Comparison of ENCODE assay signal across 8 cellular contexts in genomic region chrX:48945517-48946348, GRCh38. TPM values are rescaled to one million over a fixed set of nuclear protein-coding genes. Genes with fewer than 3 reads are reported as not detected.
A peak's percentile ranks its signal among the peaks of the same experiment; 100 is the strongest.
DNase-seq lines count a peak whose midpoint lies in the region; ATAC-seq, FAIRE-seq and TF ChIP-seq lines count a peak whose summit lies in the region.

No MANE protein-coding gene starts in this region.

- DNase-seq in CD8-positive, alpha-beta T cell: peak in 6 of 7 experiments; percentile 10 to 78 (median 58)
- DNase-seq in GM19239 (ENCODE audit: insufficient read length, low spot score): no peak
- DNase-seq in OCI-LY7 (ENCODE audit: low spot score): peak; percentile 53
- DNase-seq in head of caudate nucleus: peak; percentile 4 to 70 (median 48)
- DNase-seq in retinal pigment epithelial cell (ENCODE audit: low read depth): no peak
- DNase-seq in posterior vena cava (ENCODE audit: low spot score): no peak

- peak; percentile 89 for FAIRE-seq in GM19239 (lab: Jason Lieb, UNC)

- peaks cover 29% of the 10 kb centered on the region; the same call in 1 of the 2 replicates for H3K79me2 ChIP-seq in OCI-LY7 (ENCODE audit: insufficient read depth, low read depth, low read length)

- no peaks in the 10 kb centered on the region for H4K20me1 ChIP-seq in OCI-LY7 (ENCODE audit: insufficient read depth, low read length)

- H3K9me2 ChIP-seq in OCI-LY7 (ENCODE audit: insufficient read depth, low read length): no peaks in the 10 kb centered on the region

- no peaks in the 10 kb centered on the region for H3K27me3 Mint-ChIP-seq in CD8-positive, alpha-beta T cell (ENCODE audit: low read depth)
- no peaks in the 10 kb centered on the region for H3K27me3 Mint-ChIP-seq in activated naive CD4-positive, alpha-beta T cell treated with anti-CD3 and anti-CD28 coated beads, Interleukin-2, amount 50 U/mL, for 24 hours

- intact Hi-C loops in CD8-positive, alpha-beta T cell (cut with DNase I, micrococcal nuclease): loop anchor here (1.0 to 5.0 kb wide), 6 partner anchors 28 to 297 kb away; partner anchors contain the start of gene SLC35A2 (in 1 of the 2)
- intact Hi-C loops in OCI-LY7 (cut with micrococcal nuclease; ENCODE audit: unreplicated experiment) (loop anchor here (1.0 kb wide), 1 partner anchor 28 kb away; no protein-coding TSS in a partner anchor), head of caudate nucleus (cut with DNase I) (no loop called here), posterior vena cava (cut with DNase I) (no loop called here)

- H3K9me3 ChIP-seq in CD8-positive, alpha-beta T cell (ENCODE audit: low read length): no peaks in the 10 kb centered on the region
- no peaks in the 10 kb centered on the region for H3K9me3 ChIP-seq in OCI-LY7 (ENCODE audit: low read length)

- no peak overlapping the region for H2AFZ ChIP-seq in OCI-LY7 (ENCODE audit: low read length)

- no peaks in the 10 kb centered on the region for H3K9me3 Mint-ChIP-seq in CD8-positive, alpha-beta T cell
- H3K9me3 Mint-ChIP-seq in activated naive CD4-positive, alpha-beta T cell treated with anti-CD3 and anti-CD28 coated beads, Interleukin-2, amount 50 U/mL, for 24 hours: no peaks in the 10 kb centered on the region

- H3K36me3 Mint-ChIP-seq in CD8-positive, alpha-beta T cell: peaks cover 29% of the 10 kb centered on the region
- H3K36me3 Mint-ChIP-seq in activated naive CD4-positive, alpha-beta T cell treated with anti-CD3 and anti-CD28 coated beads, Interleukin-2, amount 50 U/mL, for 24 hours: peaks cover 5% of the 10 kb centered on the region

- H3K4me3 ChIP-seq in CD8-positive, alpha-beta T cell (ENCODE audit: low read depth, low read length): no peak overlapping the region
- H3K4me3 ChIP-seq in OCI-LY7 (ENCODE audit: low read depth, low read length, poor library complexity, severe bottlenecking): no peak overlapping the region
- no peak overlapping the region for H3K4me3 ChIP-seq in retinal pigment epithelial cell (ENCODE audit: low read length)

- BruUV-seq in OCI-LY7 (replicated peaks; lab: Mats Ljungman, UMichigan): no TSS peak

- peak; percentile 68 for TF ChIP-seq CTCF in CD8-positive, alpha-beta T cell (IDR thresholded peaks at IDR 0.05)
- peak; percentile 86 for TF ChIP-seq CTCF in OCI-LY7 (conservative IDR thresholded peaks at IDR 0.05; ENCODE audit: low read length)
- TF ChIP-seq CTCF in retinal pigment epithelial cell (conservative IDR thresholded peaks at IDR 0.05; ENCODE audit: low read depth, low read length): peak; percentile 83

- peak overlapping the region; percentile 11 for H3K4me3 Mint-ChIP-seq in CD8-positive, alpha-beta T cell
- H3K4me3 Mint-ChIP-seq in activated naive CD4-positive, alpha-beta T cell treated with anti-CD3 and anti-CD28 coated beads, Interleukin-2, amount 50 U/mL, for 24 hours: peak overlapping the region; percentile 63

- H3K27ac ChIP-seq in CD8-positive, alpha-beta T cell (ENCODE audit: low read depth, low read length): no peak overlapping the region
- H3K27ac ChIP-seq in OCI-LY7 (ENCODE audit: low read depth, low read length, poor library complexity, severe bottlenecking): peak overlapping the region; percentile 43

- no peaks in the 10 kb centered on the region for H3K27me3 ChIP-seq in CD8-positive, alpha-beta T cell (ENCODE audit: insufficient read depth, low read length)

- peak overlapping the region; percentile 67 for H3K27ac Mint-ChIP-seq in CD8-positive, alpha-beta T cell
- H3K27ac Mint-ChIP-seq in activated naive CD4-positive, alpha-beta T cell treated with anti-CD3 and anti-CD28 coated beads, Interleukin-2, amount 50 U/mL, for 24 hours: peak overlapping the region; percentile 70

- peaks cover 52% of the 10 kb centered on the region for H3K4me1 ChIP-seq in CD8-positive, alpha-beta T cell (ENCODE audit: insufficient read depth, low read length)
- peaks cover 56% of the 10 kb centered on the region for H3K4me1 ChIP-seq in OCI-LY7 (ENCODE audit: insufficient read depth, low read length, poor library complexity, severe bottlenecking)

- peaks cover 45% of the 10 kb centered on the region for H3K4me1 Mint-ChIP-seq in CD8-positive, alpha-beta T cell (ENCODE audit: low read depth)
- peaks cover 53% of the 10 kb centered on the region for H3K4me1 Mint-ChIP-seq in activated naive CD4-positive, alpha-beta T cell treated with anti-CD3 and anti-CD28 coated beads, Interleukin-2, amount 50 U/mL, for 24 hours

- no peaks in the 10 kb centered on the region for H3K36me3 ChIP-seq in CD8-positive, alpha-beta T cell (ENCODE audit: insufficient read depth, low read length)
- H3K36me3 ChIP-seq in OCI-LY7 (ENCODE audit: insufficient read depth, low read length): peaks cover 47% of the 10 kb centered on the region

- POLR2A ChIA-PET in CD8-positive, alpha-beta T cell (lab: Charles Lee): interaction anchor here (0.7 kb wide), 3 partner anchors 10 to 143 kb away, joined by 3 read pairs; partner anchors contain the start of gene HDAC6
- POLR2A ChIA-PET in OCI-LY7 (lab: Charles Lee): interaction anchor here (0.6 to 1.3 kb wide), 3 partner anchors 13 to 60 kb away, joined by 3 read pairs; no protein-coding TSS in a partner anchor

- peak; percentile 70 for ATAC-seq in CD8-positive, alpha-beta T cell
- ATAC-seq in GM19463 (IDR thresholded peaks at IDR 0.05; ENCODE audit: unreplicated experiment): no peak

- H3K4me2 ChIP-seq in OCI-LY7 (ENCODE audit: low read length): no peak overlapping the region

- CTCF ChIA-PET in CD8-positive, alpha-beta T cell (lab: Charles Lee): interaction anchor here (0.6 to 2.1 kb wide), 14 partner anchors 8 to 863 kb away, joined by 3 to 14 read pairs (median 4); partner anchors contain the start of gene SLC35A2
- CTCF ChIA-PET in OCI-LY7 (lab: Charles Lee; ENCODE audit: unreplicated experiment): no interaction called here

RNA-seq across cellular contexts. Expression of gene OTUD5, which starts 11.7 kb away (rescaled TPM):
- total RNA-seq in CD8-positive, alpha-beta T cell: 100 to 1,000 TPM; 109 to 113 TPM
- 33.3 and 38.5 TPM in 2 replicates for total RNA-seq in OCI-LY7 (2014; rRNA removed; shearing (Covaris generic))
- total RNA-seq in OCI-LY7 (2022): 51.7 and 55.7 TPM in 2 replicates
- 10 to 100 TPM; 36.0 to 36.9 TPM for total RNA-seq in posterior vena cava

RNA-seq across cellular contexts. Expression of gene KCND1, which starts 25.9 kb away (rescaled TPM):
- 1 to 10 TPM; 1.2 to 3.0 TPM for total RNA-seq in CD8-positive, alpha-beta T cell
- 4.0 and 7.6 TPM in 2 replicates for total RNA-seq in OCI-LY7 (2014; rRNA removed; shearing (Covaris generic))
- total RNA-seq in OCI-LY7 (2022) (8.8 and 13.6 TPM in 2 replicates), posterior vena cava (1 to 10 TPM; 2.0 to 6.3 TPM)

RNA-seq across cellular contexts. Expression of gene PIM2, which starts 26.9 kb away (rescaled TPM):
- 100 to 1,000 TPM; 212 to 218 TPM for total RNA-seq in CD8-positive, alpha-beta T cell
- 41.7 and 60.3 TPM in 2 replicates for total RNA-seq in OCI-LY7 (2014; rRNA removed; shearing (Covaris generic))
- total RNA-seq in OCI-LY7 (2022) (146 and 148 TPM in 2 replicates), posterior vena cava (1 to 10 TPM; 3.0 to 4.2 TPM)

RNA-seq across cellular contexts. Expression of gene SLC35A2, which starts 34.3 kb away (rescaled TPM):
- 10 to 100 TPM; 14.6 to 16.6 TPM for total RNA-seq in CD8-positive, alpha-beta T cell
- 7.1 and 9.9 TPM in 2 replicates for total RNA-seq in OCI-LY7 (2014; rRNA removed; shearing (Covaris generic))
- total RNA-seq in OCI-LY7 (2022) (18.4 and 22.2 TPM in 2 replicates), posterior vena cava (10 to 100 TPM; 11.5 to 14.7 TPM)

RNA-seq across cellular contexts. Expression of gene PQBP1, which starts 48.0 kb away (rescaled TPM):
- 10 to 100 TPM; 79.9 to 82.1 TPM for total RNA-seq in CD8-positive, alpha-beta T cell
- 72.7 and 90.5 TPM in 2 replicates for total RNA-seq in OCI-LY7 (2014; rRNA removed; shearing (Covaris generic))
- total RNA-seq in OCI-LY7 (2022): 79.6 and 93.0 TPM in 2 replicates
- 10 to 100 TPM; 43.2 to 48.9 TPM for total RNA-seq in posterior vena cava

Comparison
In these comparisons a context has a peak if more than half of its experiments do, and no peak if none do; other contexts are left out.
1. DNase-seq: peak in CD8-positive, alpha-beta T cell (6 of 7), OCI-LY7 (single experiment) and head of caudate nucleus (42 of 42); none in GM19239 (single experiment), retinal pigment epithelial cell (single experiment) and posterior vena cava (single experiment).
2. RNA of gene PIM2, which starts 26.9 kb away (total RNA-seq): 212 to 218 TPM in CD8-positive, alpha-beta T cell and 41.7 to 148 TPM in OCI-LY7; 3.0 to 4.2 TPM in posterior vena cava; every median in the first group is over 4 times any median in the second.
3. intact Hi-C loops: an anchor here in CD8-positive, alpha-beta T cell (1.0 to 5.0 kb wide) and OCI-LY7 (1.0 kb wide); none called in head of caudate nucleus and posterior vena cava.
4. Peak in every context shown above with its lines, with median percentiles within 50 percentile points of each other: CTCF ChIP-seq.